In genomic region chr2:68853915-68854314, GRCh38 we compare ENCODE assay signal across 1 cellular context.
TF ChIP-seq lines count a peak whose summit lies in the region.

No MANE protein-coding gene starts in this region.

TF ChIP-seq in K562, 482 proteins besides CTCF, POLR2A, EP300 and RAD21 (continued from another document):
- TF ChIP-seq E2F6 (IDR thresholded peaks at IDR 0.05; ENCODE audit: borderline replicate concordance in 1 of 2, extremely low read depth in 1 of 2, insufficient read depth in 1 of 2, insufficient read length in 1 of 2, low read depth in 1 of 2, low read length in 1 of 2, poor library complexity in 1 of 2, severe bottlenecking in 1 of 2) (no peak), SIRT6 (IDR thresholded peaks at IDR 0.05; ENCODE audit: low read depth, low read length) (no peak), FOXJ3 (CRISPR knock-in tag; IDR thresholded peaks at IDR 0.05) (peak; percentile 78), HINFP (tag; conservative IDR thresholded peaks at IDR 0.05; ENCODE audit: low read depth) (no peak), NFATC3 (IDR thresholded peaks at IDR 0.05) (no peak), ARHGAP35 (IDR thresholded peaks at IDR 0.05; ENCODE audit: partially characterized antibody) (no peak), ETV1 (tag; conservative IDR thresholded peaks at IDR 0.05; ENCODE audit: low read depth) (0 out of 2 replicates have a peak, but pooled peaks have one; percentile 8)
TF ChIP-seq in K562: peak in this region for 42.
